24 cellular contexts compared by ENCODE assay signal in the genomic region with DNA sequence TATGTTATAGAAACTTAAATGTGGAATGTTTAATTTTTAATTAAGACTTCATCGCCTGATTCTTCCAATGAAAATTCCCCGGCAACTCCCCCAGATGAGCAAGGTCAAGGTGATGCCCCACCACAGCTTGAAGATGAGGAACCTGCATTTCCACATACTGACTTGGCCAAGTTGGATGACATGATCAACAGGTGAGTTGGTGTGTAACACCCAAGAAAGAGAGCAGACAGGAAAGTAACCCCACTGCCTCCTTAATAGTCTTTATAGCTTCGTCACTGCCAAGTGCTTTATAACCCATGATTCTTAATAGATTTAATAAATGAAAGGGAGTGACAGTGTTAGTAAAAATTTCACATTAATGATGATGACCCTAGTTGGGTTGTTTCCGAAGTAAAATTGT.
"Had no signal": no experiment of that assay in that cellular context is flagged by ENCODE, and none has a peak within 500 bp of the region (broad histone marks: within the 10 kb centered on the region; RNA-seq: fewer than 3 reads in every experiment).

No MANE protein-coding gene starts in this region.

- DNase-seq: colonic mucosa; cortex of kidney; effector CD8-positive, alpha-beta T cell; effector memory CD8-positive, alpha-beta T cell; endodermal cell; erythroblast; esophagus squamous epithelium; foreskin fibroblast; foreskin melanocyte; gastrocnemius medialis; glutamatergic neuron; head of caudate nucleus; heart right ventricle; hippocampal formation; left cardiac atrium; left lung; left ventricle myocardium superior; lower lobe of right lung; mesenchymal stem cell; mucosa of descending colon had no signal

- H3K4me1 ChIP-seq: colonic mucosa had no signal

- H3K4me3 Mint-ChIP-seq: dendritic cell treated with granulocyte-macrophage colony-stimulating factor and Interleukin-4, amounts not matched to agents 40 ng/mL and 50 ng/mL, for 4 days; effector memory CD8-positive, alpha-beta T cell; endodermal cell; mesothelial cell of epicardium had no signal

- H3K27me3 Mint-ChIP-seq: dendritic cell treated with granulocyte-macrophage colony-stimulating factor and Interleukin-4, amounts not matched to agents 40 ng/mL and 50 ng/mL, for 4 days; effector memory CD8-positive, alpha-beta T cell had no signal

- H3K9me3 ChIP-seq: colonic mucosa, esophagus squamous epithelium, gastrocnemius medialis, heart right ventricle, left lung, lower lobe of right lung, mucosa of descending colon had no signal

- H3K4me1 Mint-ChIP-seq: endodermal cell had no signal

- H3K36me3 ChIP-seq: colonic mucosa had no signal

- H3K27ac ChIP-seq: colonic mucosa, epithelial cell of prostate, esophagus squamous epithelium, heart right ventricle, left lung, lower lobe of right lung had no signal

- ATAC-seq: effector memory CD8-positive, alpha-beta T cell; esophagus mucosa; gastrocnemius medialis; heart right ventricle; left cardiac atrium; left lung; left ventricle myocardium superior; lower lobe of right lung; mucosa of descending colon had no signal

- H3K27ac Mint-ChIP-seq: dendritic cell treated with granulocyte-macrophage colony-stimulating factor and Interleukin-4, amounts not matched to agents 40 ng/mL and 50 ng/mL, for 4 days; effector memory CD8-positive, alpha-beta T cell; endodermal cell; mesothelial cell of epicardium had no signal

- H3K4me3 ChIP-seq: colonic mucosa, esophagus squamous epithelium, gastrocnemius medialis, heart right ventricle, left lung, lower lobe of right lung, mucosa of descending colon had no signal

- H3K9me3 Mint-ChIP-seq: dendritic cell treated with granulocyte-macrophage colony-stimulating factor and Interleukin-4, amounts not matched to agents 40 ng/mL and 50 ng/mL, for 4 days; effector memory CD8-positive, alpha-beta T cell had no signal
